ENCODE assay signal across 11 cellular contexts in the genomic region with DNA sequence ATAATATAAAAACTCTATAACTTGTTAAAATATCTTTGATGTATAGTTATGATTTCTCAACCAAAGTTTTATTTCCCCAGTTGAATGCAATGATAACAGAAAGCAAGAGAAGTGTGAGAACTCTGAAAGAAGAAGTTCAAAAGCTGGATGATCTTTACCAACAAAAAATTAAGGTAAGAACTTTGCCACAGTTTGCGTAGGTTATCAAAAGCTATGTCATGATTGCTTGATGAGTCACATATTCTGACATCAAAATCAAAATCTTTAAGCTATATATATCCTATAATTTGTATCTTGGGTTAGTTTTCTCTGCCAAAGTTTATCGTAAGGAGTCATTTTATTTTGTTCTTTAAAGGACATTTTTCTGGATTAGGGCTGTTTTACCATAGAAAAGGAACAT. TPM values are rescaled to one million over a fixed set of nuclear protein-coding genes. Genes with fewer than 3 reads are reported as not detected.
DNase-seq lines count a peak whose midpoint lies in the region; ATAC-seq and TF ChIP-seq lines count a peak whose summit lies in the region.
"Had no signal": no experiment of that assay in that cellular context is flagged by ENCODE, and none has a peak within 500 bp of the region (broad histone marks: within the 10 kb centered on the region; RNA-seq: fewer than 3 reads in every experiment).

No MANE protein-coding gene starts in this region.

- H3K4me1 Mint-ChIP-seq in CD4-positive, alpha-beta T cell (ENCODE audit: low read depth): peaks cover 58% of the 10 kb centered on the region
- peaks cover 15 to 29% of the 10 kb centered on the region in 2 donors for H3K4me1 Mint-ChIP-seq in natural killer cell treated with Interleukin-12 subunit alpha and Interleukin-12 subunit beta and Interleukin-15 and Interleukin-18, amount 100 ng/mL, for 72 hours (ENCODE audit: low read depth in 2 of 2)

- no peaks in the 10 kb centered on the region for H4K20me1 ChIP-seq in KMS-11 (ENCODE audit: insufficient read depth)

- peak; percentile 70 for ATAC-seq in CD4-positive, alpha-beta T cell (ENCODE audit: poor library complexity)
- ATAC-seq in natural killer cell treated with Interleukin-12 subunit alpha and Interleukin-12 subunit beta and Interleukin-15 and Interleukin-18, amount 100 ng/mL, for 72 hours: no peak
- ATAC-seq in foreskin keratinocyte (no peak), body of pancreas (no peak)

- H3K79me2 ChIP-seq in KMS-11 (ENCODE audit: insufficient read depth, low read depth): no peaks in the 10 kb centered on the region

- no peaks in the 10 kb centered on the region for H3K36me3 ChIP-seq in KMS-11 (ENCODE audit: insufficient read depth)
- H3K36me3 ChIP-seq in body of pancreas (replicated peaks in 1 of 2; ENCODE audit: insufficient read depth in 1 of 2, low read depth in 2 of 2): no peaks in the 10 kb centered on the region

- no peak overlapping the region for H3K27ac ChIP-seq in CD4-positive, alpha-beta T cell (ENCODE audit: low read depth, low read length)
- H3K27ac ChIP-seq in KMS-11 (peak overlapping the region; percentile 43; the same call in 1 of the 2 replicates), foreskin keratinocyte (no peak overlapping the region), body of pancreas (peak overlapping the region in 1 of 4 donors; percentile 61)

- no peak overlapping the region for H2AFZ ChIP-seq in KMS-11 (ENCODE audit: low read depth)

- POLR2A ChIA-PET in CD4-positive, alpha-beta T cell (lab: Charles Lee): interaction anchor here (0.6 to 12.3 kb wide), 19 partner anchors 11 to 490 kb away, joined by 3 to 250 read pairs (median 6); partner anchors contain the start of genes METTL4, NDC80 and SMCHD1

- peak overlapping the region; percentile 91 for H3K27ac Mint-ChIP-seq in CD4-positive, alpha-beta T cell
- peak overlapping the region; percentile 79 to 90 for H3K27ac Mint-ChIP-seq in natural killer cell treated with Interleukin-12 subunit alpha and Interleukin-12 subunit beta and Interleukin-15 and Interleukin-18, amount 100 ng/mL, for 72 hours

- no peak for TF ChIP-seq POLR2A in body of pancreas (IDR thresholded peaks at IDR 0.05)

- H3K4me2 ChIP-seq in KMS-11: peak overlapping the region; percentile 51; the same call in 1 of the 2 replicates

- no peak for TF ChIP-seq CTCF in CD4-positive, alpha-beta T cell (IDR thresholded peaks at IDR 0.05)
- TF ChIP-seq CTCF in KMS-11 (conservative IDR thresholded peaks at IDR 0.05; ENCODE audit: low read depth, low read length): no peak
- TF ChIP-seq CTCF in cardiac fibroblast (IDR thresholded peaks at IDR 0.05; ENCODE audit: low read depth, low read length): no peak
- TF ChIP-seq CTCF in foreskin keratinocyte (conservative IDR thresholded peaks at IDR 0.05): no peak
- no peak for TF ChIP-seq CTCF in body of pancreas (IDR thresholded peaks at IDR 0.05)

- WGBS in body of pancreas, 2 donors: 76 to 78% methylated on average over 2 of the region's 2 CpGs

- no peak overlapping the region for H3K4me3 ChIP-seq in KMS-11 (IDR thresholded peaks at IDR 0.05; ENCODE audit: insufficient read depth, low read depth, low read length)
- H3K4me3 ChIP-seq in cardiac fibroblast (replicated peaks in 1 of 2; ENCODE audit: low read depth in 2 of 2, low read length in 2 of 2): no peak overlapping the region
- H3K4me3 ChIP-seq in body of pancreas: no peak overlapping the region

- no peak for DNase-seq in CD4-positive, alpha-beta T cell
- peak; percentile 21 to 22 for DNase-seq in cardiac fibroblast (ENCODE audit: low read depth in 2 of 2)
- no peak for DNase-seq in natural killer cell treated with Interleukin-12 subunit alpha and Interleukin-12 subunit beta and Interleukin-15 and Interleukin-18, amount 100 ng/mL, for 72 hours (ENCODE audit: low spot score)
- no peak for DNase-seq in ecto neural progenitor cell (ENCODE audit: low spot score)
- DNase-seq in NCI-H2196 (lab: John Stamatoyannopoulos, UW; ENCODE audit: unreplicated experiment): no peak
- DNase-seq in foreskin keratinocyte: no peak
- DNase-seq in body of pancreas: no peak
- DNase-seq: activated effector memory CD4-positive, alpha-beta T cell treated with anti-CD3 and anti-CD28 coated beads, Interleukin-2, amount 50 U/mL, for 16 hours; left colon; NCI-H510A had no signal

- no peaks in the 10 kb centered on the region for H3K9me3 Mint-ChIP-seq in CD4-positive, alpha-beta T cell
- H3K9me3 Mint-ChIP-seq in natural killer cell treated with Interleukin-12 subunit alpha and Interleukin-12 subunit beta and Interleukin-15 and Interleukin-18, amount 100 ng/mL, for 72 hours: peaks cover 4% of the 10 kb centered on the region

- intact Hi-C loops in CD4-positive, alpha-beta T cell (cut with DNase I, micrococcal nuclease): loop anchor here (1.0 to 5.0 kb wide), 3 partner anchors 34 to 48 kb away; partner anchors contain the start of genes METTL4 (in 2 of the 2), NDC80 (in 2 of the 2) and SMCHD1 (in 1 of the 2)
- intact Hi-C loops in body of pancreas (cut with DNase I): no loop called here

- H3K4me1 ChIP-seq in KMS-11 (ENCODE audit: low read depth, poor library complexity, severe bottlenecking): peaks cover 26% of the 10 kb centered on the region
- H3K4me1 ChIP-seq in foreskin keratinocyte: peaks cover 7% of the 10 kb centered on the region
- H3K4me1 ChIP-seq in body of pancreas: peaks cover 5% of the 10 kb centered on the region

- no peaks in the 10 kb centered on the region for H3K27me3 ChIP-seq in CD4-positive, alpha-beta T cell (ENCODE audit: control insufficient read depth, insufficient read depth, low read length)
- H3K27me3 ChIP-seq in KMS-11 (ENCODE audit: insufficient read depth, low read depth) (no peaks in the 10 kb centered on the region), foreskin keratinocyte (no peaks in the 10 kb centered on the region), body of pancreas (no peaks in the 10 kb centered on the region)

- no peaks in the 10 kb centered on the region for H3K36me3 Mint-ChIP-seq in CD4-positive, alpha-beta T cell (ENCODE audit: low read depth)
- peaks cover 18% of the 10 kb centered on the region for H3K36me3 Mint-ChIP-seq in natural killer cell treated with Interleukin-12 subunit alpha and Interleukin-12 subunit beta and Interleukin-15 and Interleukin-18, amount 100 ng/mL, for 72 hours

- no peaks in the 10 kb centered on the region for H3K27me3 Mint-ChIP-seq in CD4-positive, alpha-beta T cell
- no peaks in the 10 kb centered on the region for H3K27me3 Mint-ChIP-seq in natural killer cell treated with Interleukin-12 subunit alpha and Interleukin-12 subunit beta and Interleukin-15 and Interleukin-18, amount 100 ng/mL, for 72 hours

- CTCF ChIA-PET in CD4-positive, alpha-beta T cell (lab: Charles Lee): interaction anchor here (0.9 to 2.8 kb wide), 4 partner anchors 31 to 52 kb away, joined by 3 to 8 read pairs (median 6); partner anchors contain the start of genes METTL4, NDC80 and SMCHD1

- H3K4me3 Mint-ChIP-seq in CD4-positive, alpha-beta T cell: peak overlapping the region; percentile 57
- H3K4me3 Mint-ChIP-seq in natural killer cell treated with Interleukin-12 subunit alpha and Interleukin-12 subunit beta and Interleukin-15 and Interleukin-18, amount 100 ng/mL, for 72 hours: peak overlapping the region; percentile 53

- H3K9me3 ChIP-seq in CD4-positive, alpha-beta T cell (ENCODE audit: control insufficient read depth, low read length): no peaks in the 10 kb centered on the region
- H3K9me3 ChIP-seq in body of pancreas: no peaks in the 10 kb centered on the region

- H3K9ac ChIP-seq in KMS-11: no peak overlapping the region

RNA-seq across cellular contexts. Expression of gene NDC80, which starts 35.0 kb away (rescaled TPM):
- total RNA-seq in CD4-positive, alpha-beta T cell: 1 to 10 TPM; 6.3 to 7.5 TPM
- total RNA-seq in natural killer cell treated with Interleukin-12 subunit alpha and Interleukin-12 subunit beta and Interleukin-15 and Interleukin-18, amount 100 ng/mL, for 72 hours: 10 to 100 TPM; 24.5 to 52.3 TPM
- total RNA-seq in foreskin keratinocyte (27.8 and 34.1 TPM in 2 replicates), body of pancreas (not detected)
- 16.9 and 22.2 TPM in 2 replicates for polyA plus RNA-seq in foreskin keratinocyte

RNA-seq across cellular contexts. Expression of gene METTL4, which starts 35.0 kb away (rescaled TPM):
- 10 to 100 TPM in 1 of 2 experiments, 1 to 10 TPM in 1; 6.5 to 10.4 TPM for total RNA-seq in CD4-positive, alpha-beta T cell
- total RNA-seq in natural killer cell treated with Interleukin-12 subunit alpha and Interleukin-12 subunit beta and Interleukin-15 and Interleukin-18, amount 100 ng/mL, for 72 hours: 10 to 100 TPM; 17.5 to 22.3 TPM
- total RNA-seq in foreskin keratinocyte: 10.9 and 12.1 TPM in 2 replicates
- 5.8 and 7.4 TPM in 2 replicates for polyA plus RNA-seq in foreskin keratinocyte
- 1 to 10 TPM; 1.8 to 4.3 TPM for total RNA-seq in body of pancreas

RNA-seq across cellular contexts. Expression of gene SMCHD1, which starts 49.2 kb away (rescaled TPM):
- 100 to 1,000 TPM; 357 to 359 TPM for total RNA-seq in CD4-positive, alpha-beta T cell
- 100 to 1,000 TPM in 1 of 2 donors, 10 to 100 TPM in 1; 88.0 to 141 TPM for total RNA-seq in natural killer cell treated with Interleukin-12 subunit alpha and Interleukin-12 subunit beta and Interleukin-15 and Interleukin-18, amount 100 ng/mL, for 72 hours
- total RNA-seq in foreskin keratinocyte (35.9 and 36.0 TPM in 2 replicates), body of pancreas (100 to 1,000 TPM in 1 of 2 donors, 10 to 100 TPM in 1; 56.0 to 100 TPM)
- polyA plus RNA-seq in foreskin keratinocyte: 3.1 and 5.2 TPM in 2 replicates

Comparison
In these comparisons a context has a peak if more than half of its experiments do, and no peak if none do; other contexts are left out.
1. DNase-seq: peak in cardiac fibroblast (2 of 2); none in CD4-positive, alpha-beta T cell (0 of 10), natural killer cell treated with Interleukin-12 subunit alpha and Interleukin-12 subunit beta and Interleukin-15 and Interleukin-18, amount 100 ng/mL, for 72 hours (single experiment), ecto neural progenitor cell (single experiment), NCI-H2196 (single experiment), foreskin keratinocyte (0 of 2) and body of pancreas (0 of 4).
2. RNA of gene NDC80, which starts 35.0 kb away (total RNA-seq): 24.5 to 52.3 TPM in natural killer cell treated with Interleukin-12 subunit alpha and Interleukin-12 subunit beta and Interleukin-15 and Interleukin-18, amount 100 ng/mL, for 72 hours, 27.8 to 34.1 TPM in foreskin keratinocyte and 6.3 to 7.5 TPM in CD4-positive, alpha-beta T cell; not detected in body of pancreas; every median in the first group is over 4 times any median in the second.